20 cellular contexts compared by ENCODE assay signal in the genomic region with DNA sequence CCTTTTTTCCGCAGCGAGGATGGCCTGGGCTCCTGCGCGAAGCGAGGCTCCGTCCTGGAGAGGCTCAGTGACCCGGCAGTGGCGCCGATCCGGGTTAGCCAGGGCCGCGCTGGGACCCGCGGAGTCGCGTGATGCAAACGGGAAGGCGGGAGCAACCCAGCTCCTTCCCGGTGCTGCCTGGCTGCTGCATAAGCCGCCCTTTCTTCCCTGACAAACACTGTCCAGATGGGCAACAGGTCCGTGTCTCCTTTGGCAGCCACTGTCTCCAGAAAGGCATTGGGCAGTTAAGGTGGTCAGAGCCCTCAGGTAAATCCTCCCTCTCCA. TPM values are rescaled to one million over a fixed set of nuclear protein-coding genes. Genes with fewer than 3 reads are reported as not detected.
A peak's percentile ranks its signal among the peaks of the same experiment; 100 is the strongest.
DNase-seq lines count a peak whose midpoint lies in the region; ATAC-seq, FAIRE-seq and TF ChIP-seq lines count a peak whose summit lies in the region.
"Had no signal": no experiment of that assay in that cellular context is flagged by ENCODE, and none has a peak within 500 bp of the region (broad histone marks: within the 10 kb centered on the region; RNA-seq: fewer than 3 reads in every experiment).

No MANE protein-coding gene starts in this region.

- H3K23ac ChIP-seq in H1 (ENCODE audit: insufficient read length) = no peak overlapping the region

- H3K18ac ChIP-seq in H1 (ENCODE audit: extremely low read depth, low read length) = no peak overlapping the region

- peaks cover 0 to 3% of the 10 kb centered on the region in 2 experiments for H4K20me1 ChIP-seq in H1 (replicated peaks in 1 of 2; ENCODE audit: control insufficient read depth in 1 of 2, insufficient read depth in 2 of 2, low read length in 2 of 2)

- TF ChIP-seq EP300 in H1 (IDR thresholded peaks at IDR 0.05; ENCODE audit: borderline replicate concordance in 1 of 2, low read depth in 2 of 2, low read length in 2 of 2) = no peak

- H4K5ac ChIP-seq in H1 (ENCODE audit: insufficient read length, low read depth, low read length) = no peak overlapping the region

- H3K79me1 ChIP-seq in H1 (ENCODE audit: low read depth, low read length) = no peaks in the 10 kb centered on the region

- H2AFZ ChIP-seq in H1 (ENCODE audit: low read length) = 0 out of 2 replicates have a peak overlapping the region, but pooled peaks have one; percentile 11

- intact Hi-C loops in kidney (cut with DNase I) = no loop called here

- H2BK15ac ChIP-seq in H1 (ENCODE audit: low read length) = no peak overlapping the region

- H3K4me3 ChIP-seq in H1 (ENCODE audit: extremely low read depth in 1 of 4, insufficient read depth in 2 of 4, low read depth in 3 of 4, low read length in 4 of 4) (peak overlapping the region in 1 of 4 experiments; percentile 28; a peak in 1 of 8 replicates), kidney (ENCODE audit: low read length in 2 of 2) (no peak overlapping the region)
- H3K4me3 ChIP-seq: BLaER1 treated with 17β-estradiol and CSF1 and Interleukin-3, amounts not matched to agents 10 nM and 100 nM had no signal

- ATAC-seq in left lobe of liver = no peak
- no peak for ATAC-seq in HG02642 (IDR thresholded peaks at IDR 0.05; ENCODE audit: poor library complexity, unreplicated experiment)

- no peak overlapping the region for H3K4ac ChIP-seq in H1 (replicated peaks; ENCODE audit: insufficient read length, low read depth, low read length)

- no peak overlapping the region for H2BK120ac ChIP-seq in H1 (replicated peaks; ENCODE audit: low read depth, low read length)

- no peak for FAIRE-seq in H1 (lab: Jason Lieb, UNC)
- no peak for FAIRE-seq in kidney (lab: Jason Lieb, UNC)
- FAIRE-seq: D721Med, GM19239, H54 had no signal

- H3K9ac ChIP-seq in H1 (replicated peaks in 1 of 4; ENCODE audit: extremely low read depth in 1 of 4, low read depth in 3 of 4, low read length in 3 of 4) = no peak overlapping the region
- H3K9ac ChIP-seq in kidney (ENCODE audit: low read length in 2 of 2) = no peak overlapping the region
- H3K9ac ChIP-seq: BLaER1 treated with 17β-estradiol and CSF1 and Interleukin-3, amounts not matched to agents 10 nM and 100 nM had no signal

- CTCF ChIA-PET in H1 (lab: Charles Lee; ENCODE audit: partially characterized antibody) = interaction anchor here (3.1 to 3.5 kb wide), 2 partner anchors 11 to 18 kb away, joined by 11 to 20 read pairs; no protein-coding TSS in a partner anchor

- 35% methylated on average over 21 of the region's 21 CpGs; no CpG with 5 or more reads in 1 of the 2 experiments for WGBS in H1 (ENCODE audit: extremely low coverage in 1 of 2, insufficient coverage in 1 of 2, insufficient read length in 1 of 2, insufficient replicate concordance in 2 of 2, low coverage in 1 of 2, low lambda C conversion rate in 2 of 2, missing lambda C conversion rate in 1 of 2), 2 experiments

- peaks cover 4 to 28% (median 20%) of the 10 kb centered on the region in 4 experiments for H3K27me3 ChIP-seq in H1 (replicated peaks in 1 of 4; ENCODE audit: control insufficient read depth in 3 of 4, extremely low read depth in 1 of 4, insufficient read depth in 3 of 4, low read length in 3 of 4)

- H3K36me3 ChIP-seq in H1 (ENCODE audit: control insufficient read depth in 2 of 4, insufficient read depth in 4 of 4, low read length in 3 of 4) = no peaks in the 10 kb centered on the region
- H3K36me3 ChIP-seq in kidney (ENCODE audit: control insufficient read depth in 1 of 2, insufficient read depth in 2 of 2, low read length in 2 of 2) = no peaks in the 10 kb centered on the region
- H3K36me3 ChIP-seq: BLaER1 treated with 17β-estradiol and CSF1 and Interleukin-3, amounts not matched to agents 10 nM and 100 nM had no signal

- DNase-seq in NCI-H2227 (lab: John Stamatoyannopoulos, UW; ENCODE audit: unreplicated experiment) (peak; percentile 20), NCI-H2227 treated with DMSO at 0.1 percent for 48 hours (lab: John Stamatoyannopoulos, UW) (no peak), H1 (ENCODE audit: low read depth in 1 of 2, low spot score in 2 of 2) (peak in 1 of 2 experiments; percentile 61), kidney (peak; percentile 61), retina (peak; percentile 42), left lobe of liver (ENCODE audit: low spot score) (no peak), NCI-H2107 (lab: John Stamatoyannopoulos, UW) (no peak)
- DNase-seq: 8988T; CD4-positive, CD25-positive, alpha-beta regulatory T cell; CD8-positive, alpha-beta memory T cell; COR-L47; DMS79 treated with DMSO at 0.1 percent for 48 hours; GF-D8; HFFc6; KG1 had no signal

- no peaks in the 10 kb centered on the region for H3K79me2 ChIP-seq in H1 (ENCODE audit: control insufficient read depth in 1 of 2, insufficient read depth in 2 of 2, low read length in 2 of 2)

- H3K9me3 ChIP-seq in H1 (ENCODE audit: insufficient read depth in 2 of 2, low read depth in 1 of 2, low read length in 1 of 2) (no peaks in the 10 kb centered on the region), kidney (ENCODE audit: control insufficient read depth in 1 of 2, low read length in 2 of 2) (no peaks in the 10 kb centered on the region)
- H3K9me3 ChIP-seq: BLaER1 treated with 17β-estradiol and CSF1 and Interleukin-3, amounts not matched to agents 10 nM and 100 nM had no signal

- no peak overlapping the region for H3K56ac ChIP-seq in H1 (replicated peaks; ENCODE audit: insufficient read length, low read depth, low read length)

- H4K8ac ChIP-seq in H1 (ENCODE audit: extremely low read depth, insufficient read depth, low read length) = peak overlapping the region; percentile 32; the same call in 1 of the 2 replicates

- no peak overlapping the region for H3K14ac ChIP-seq in H1 (ENCODE audit: insufficient read length)

- H4K91ac ChIP-seq in H1 (replicated peaks; ENCODE audit: insufficient read length, low read length) = no peak overlapping the region

- POLR2A ChIA-PET in H1 (lab: Charles Lee; ENCODE audit: partially characterized antibody) = no interaction called here

- no peak overlapping the region for H3K27ac ChIP-seq in H1 (ENCODE audit: low read depth, low read length)
- no peak overlapping the region for H3K27ac ChIP-seq in kidney (ENCODE audit: low read depth in 2 of 2, low read length in 2 of 2)
- H3K27ac ChIP-seq: BLaER1 treated with 17β-estradiol and CSF1 and Interleukin-3, amounts not matched to agents 10 nM and 100 nM had no signal

- no peak for TF ChIP-seq RAD21 in H1 (IDR thresholded peaks at IDR 0.05 in 1 of 2, conservative IDR thresholded peaks at IDR 0.05 in 1 of 2; ENCODE audit: low read depth in 2 of 2, low read length in 2 of 2)

- TF ChIP-seq CTCF in H1 (IDR thresholded peaks at IDR 0.05; ENCODE audit: control extremely low read depth in 1 of 3, insufficient read depth in 1 of 3, low read depth in 1 of 3, low read length in 3 of 3) (no peak), kidney (IDR thresholded peaks at IDR 0.05; ENCODE audit: borderline replicate concordance, extremely low read depth, insufficient read depth) (no peak)

- H2BK5ac ChIP-seq in H1 (ENCODE audit: low read depth, low read length) = no peak overlapping the region

- TF ChIP-seq POLR2A in H1 (IDR thresholded peaks at IDR 0.05; ENCODE audit: control extremely low read depth in 1 of 2, low read depth in 2 of 2, low read length in 2 of 2) = no peak

- no peak overlapping the region for H2AK5ac ChIP-seq in H1 (ENCODE audit: low read depth, low read length)

- peak overlapping the region; percentile 32 to 51 for H3K4me2 ChIP-seq in H1 (ENCODE audit: insufficient read depth in 1 of 2, low read depth in 2 of 2, low read length in 2 of 2)
- H3K4me2 ChIP-seq: BLaER1 treated with 17β-estradiol and CSF1 and Interleukin-3, amounts not matched to agents 10 nM and 100 nM had no signal

- no peak overlapping the region for H2BK12ac ChIP-seq in H1 (ENCODE audit: low read depth, low read length)

- H3K23me2 ChIP-seq in H1 (ENCODE audit: low read depth, low read length) = no peaks in the 10 kb centered on the region; the same call in 1 of the 2 replicates

- 0 out of 7 replicates have a peak, but pooled peaks cover 0 to 2% (median 0%) of the 10 kb centered on the region in 4 experiments for H3K4me1 ChIP-seq in H1 (replicated peaks in 1 of 4; ENCODE audit: control insufficient read depth in 3 of 4, insufficient read depth in 4 of 4, low read length in 3 of 4)
- no peaks in the 10 kb centered on the region for H3K4me1 ChIP-seq in kidney (ENCODE audit: control insufficient read depth in 1 of 2, insufficient read depth in 1 of 2, low read depth in 1 of 2, low read length in 2 of 2)

- H2BK20ac ChIP-seq in H1 (ENCODE audit: low read length) = no peak overlapping the region

TF ChIP-seq in H1, 55 proteins besides CTCF, POLR2A, EP300 and RAD21 (continues in another document):
- TF ChIP-seq GABPA (IDR thresholded peaks at IDR 0.05; ENCODE audit: borderline replicate concordance, insufficient read depth, low read length) (no peak), BCL11A (IDR thresholded peaks at IDR 0.05; ENCODE audit: low read depth in 2 of 2, low read length in 2 of 2) (no peak), NRF1 (IDR thresholded peaks at IDR 0.05; ENCODE audit: low read depth, low read length) (no peak), JUND (IDR thresholded peaks at IDR 0.05; ENCODE audit: low read length) (no peak), SIN3A (conservative IDR thresholded peaks at IDR 0.05 in 1 of 2, IDR thresholded peaks at IDR 0.05 in 1 of 2; ENCODE audit: low read depth in 1 of 2, low read length in 2 of 2) (no peak), ASH2L (IDR thresholded peaks at IDR 0.05; ENCODE audit: low read length) (no peak)
- TF ChIP-seq, protein P1, sequence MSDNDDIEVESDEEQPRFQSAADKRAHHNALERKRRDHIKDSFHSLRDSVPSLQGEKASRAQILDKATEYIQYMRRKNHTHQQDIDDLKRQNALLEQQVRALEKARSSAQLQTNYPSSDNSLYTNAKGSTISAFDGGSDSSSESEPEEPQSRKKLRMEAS (IDR thresholded peaks at IDR 0.05) = peak; percentile 77; the same call in 1 of the 2 replicates

RNA-seq across cellular contexts. Expression of a gene that starts 21.8 kb away (rescaled TPM):
- 59.1 and 60.8 TPM in 2 replicates for total RNA-seq in H1 (2021; fragmentation: NEBNext Ultra II Directional; extraction: Animal tissue kit (Norgen Biotek cat#: 25700))
- polyA plus RNA-seq in H1 (2011; rRNA removed) (95.1 and 147 TPM in 2 replicates), kidney (ENCODE audit: insufficient read depth, low read depth, low replicate concordance) (60.9 TPM)
- 95.2 TPM for polyA plus RNA-seq in H1 (2011; cell fraction: cytosol; rRNA removed)
- 38.1 TPM for polyA plus RNA-seq in H1 (2011; cell fraction: nucleus; rRNA removed)
- 70.6 to 88.5 TPM (median 80.3 TPM) in 4 replicates for polyA plus RNA-seq in H1 (2012, experiment 1 of 2)
- polyA plus RNA-seq in H1 (2012, experiment 2 of 2) = 69.8 TPM
- polyA plus RNA-seq in H1 (2013, experiment 1 of 2) = 73.2 TPM
- 67.4 TPM for polyA plus RNA-seq in H1 (2013, experiment 2 of 2)
- polyA minus RNA-seq in H1 (2011; rRNA and poly(A)+ RNA removed) = 34.4 and 37.8 TPM in 2 replicates
- polyA minus RNA-seq in H1 (2011; cell fraction: cytosol; rRNA and poly(A)+ RNA removed) = 18.0 TPM
- 19.0 TPM for polyA minus RNA-seq in H1 (2011; cell fraction: nucleus; rRNA and poly(A)+ RNA removed)
- total RNA-seq in kidney (25.4 TPM), left lobe of liver (10.7 TPM)

Comparison
In these comparisons a context has a peak if more than half of its experiments do, and no peak if none do; other contexts are left out.
1. DNase-seq: peak in NCI-H2227 (single experiment), kidney (single experiment) and retina (single experiment); none in NCI-H2227 treated with DMSO at 0.1 percent for 48 hours (single experiment), left lobe of liver (single experiment) and NCI-H2107 (single experiment).